1 cellular context compared by ENCODE assay signal in the genomic region with DNA sequence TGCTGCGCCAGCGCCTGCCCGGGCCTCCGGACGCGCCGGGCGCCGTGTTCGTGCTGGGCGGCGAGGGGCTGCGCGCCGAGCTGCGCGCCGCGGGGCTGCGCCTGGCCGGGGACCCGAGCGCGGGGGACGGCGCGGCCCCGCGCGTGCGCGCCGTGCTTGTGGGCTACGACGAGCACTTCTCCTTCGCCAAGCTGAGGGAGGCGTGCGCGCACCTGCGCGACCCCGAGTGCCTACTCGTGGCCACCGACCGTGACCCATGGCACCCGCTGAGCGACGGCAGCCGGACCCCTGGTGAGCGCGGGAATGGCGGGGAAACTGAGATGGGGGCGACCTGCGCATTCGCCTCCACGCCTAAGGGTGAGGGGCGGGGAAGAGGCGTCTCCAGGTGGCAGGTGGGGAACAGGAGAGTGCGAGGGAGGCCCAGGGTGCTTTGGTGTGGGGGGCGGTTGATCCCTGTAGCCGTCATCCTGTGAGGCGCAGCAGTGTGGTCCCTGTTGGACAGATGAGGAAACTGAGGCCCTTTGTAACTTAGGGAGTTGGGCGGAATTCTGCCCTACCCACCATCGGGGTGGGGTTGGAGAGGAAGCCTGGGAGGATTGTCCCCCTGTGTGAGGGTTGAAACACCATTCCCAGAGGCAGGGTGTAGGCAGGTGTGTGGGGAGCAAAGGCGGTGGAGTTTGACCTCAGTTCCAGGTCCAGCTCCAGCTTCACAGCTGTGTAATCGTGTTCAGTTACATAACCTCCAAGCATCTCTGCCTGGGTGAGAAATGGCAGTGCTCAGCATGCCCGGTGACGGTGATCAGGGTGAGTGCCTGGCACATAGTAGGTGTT.
TF ChIP-seq lines count a peak whose summit lies in the region.

No MANE protein-coding gene starts in this region.

TF ChIP-seq in IMR-90, 13 proteins besides CTCF, POLR2A, EP300 and RAD21:
- TF ChIP-seq RCOR1 (IDR thresholded peaks at IDR 0.05; ENCODE audit: insufficient replicate concordance, low read length) (no peak), MAZ (IDR thresholded peaks at IDR 0.05; ENCODE audit: borderline replicate concordance, low read depth, low read length) (no peak), SMC3 (IDR thresholded peaks at IDR 0.05; ENCODE audit: low read depth, low read length) (no peak), CHD1 (IDR thresholded peaks at IDR 0.05; ENCODE audit: low read depth, low read length) (no peak), MXI1 (IDR thresholded peaks at IDR 0.05; ENCODE audit: borderline replicate concordance, low read depth, low read length) (no peak)
- TF ChIP-seq, protein P1, sequence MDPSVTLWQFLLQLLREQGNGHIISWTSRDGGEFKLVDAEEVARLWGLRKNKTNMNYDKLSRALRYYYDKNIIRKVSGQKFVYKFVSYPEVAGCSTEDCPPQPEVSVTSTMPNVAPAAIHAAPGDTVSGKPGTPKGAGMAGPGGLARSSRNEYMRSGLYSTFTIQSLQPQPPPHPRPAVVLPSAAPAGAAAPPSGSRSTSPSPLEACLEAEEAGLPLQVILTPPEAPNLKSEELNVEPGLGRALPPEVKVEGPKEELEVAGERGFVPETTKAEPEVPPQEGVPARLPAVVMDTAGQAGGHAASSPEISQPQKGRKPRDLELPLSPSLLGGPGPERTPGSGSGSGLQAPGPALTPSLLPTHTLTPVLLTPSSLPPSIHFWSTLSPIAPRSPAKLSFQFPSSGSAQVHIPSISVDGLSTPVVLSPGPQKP (IDR thresholded peaks at IDR 0.05; ENCODE audit: borderline replicate concordance, low read depth, low read length), result no peak
TF ChIP-seq in IMR-90: peak in this region for 0.
